Comparison of ENCODE assay signal across 23 cellular contexts in the genomic region with DNA sequence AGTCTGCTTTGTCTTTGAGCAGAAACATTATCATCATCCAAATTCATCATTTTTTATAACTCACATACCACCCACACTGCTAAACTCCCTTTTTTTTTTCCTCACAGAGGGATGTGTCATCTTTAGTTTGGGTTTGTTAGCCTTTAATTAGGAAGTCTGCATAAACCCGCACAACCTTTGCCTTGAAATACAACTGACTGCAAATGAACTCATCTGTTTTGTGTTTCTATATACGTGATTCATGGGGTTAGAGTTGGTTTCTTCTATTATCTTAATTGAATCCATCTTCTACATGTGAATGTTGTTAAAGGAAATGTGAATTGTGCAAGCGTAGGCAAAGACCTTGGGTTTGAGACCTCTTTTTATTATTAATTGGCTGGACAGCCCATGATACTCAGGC.
DNase-seq lines count a peak whose midpoint lies in the region; ATAC-seq and TF ChIP-seq lines count a peak whose summit lies in the region.
"Had no signal": no experiment of that assay in that cellular context is flagged by ENCODE, and none has a peak within 500 bp of the region (broad histone marks: within the 10 kb centered on the region; RNA-seq: fewer than 3 reads in every experiment).

No MANE protein-coding gene starts in this region.

- ATAC-seq in HG03432 (IDR thresholded peaks at IDR 0.05; ENCODE audit: unreplicated experiment) (no peak), HG02798 (IDR thresholded peaks at IDR 0.05; ENCODE audit: poor library complexity, unreplicated experiment) (no peak)
- ATAC-seq: GM12878 had no signal

- H3K4me2 ChIP-seq in mesenchymal stem cell (ENCODE audit: low read length, poor library complexity, severe bottlenecking) = no peak overlapping the region

- POLR2A ChIA-PET in BJ (lab: Charles Lee) = no interaction called here

- no peak overlapping the region for H2BK15ac ChIP-seq in mesenchymal stem cell (ENCODE audit: low read depth, poor library complexity, severe bottlenecking)

- H4K91ac ChIP-seq in mesenchymal stem cell (ENCODE audit: low read length) = no peak overlapping the region

- H2BK12ac ChIP-seq in mesenchymal stem cell (ENCODE audit: low read length in 2 of 2) = no peak overlapping the region

- no peak overlapping the region for H3K9ac ChIP-seq in SK-N-MC (ENCODE audit: insufficient read length)
- peak overlapping the region; percentile 54 for H3K9ac ChIP-seq in mesenchymal stem cell (ENCODE audit: low read length)

- H3K36me3 ChIP-seq in BJ (ENCODE audit: control insufficient read depth, insufficient read depth, low read length) = no peaks in the 10 kb centered on the region
- H3K36me3 ChIP-seq in SK-N-MC (ENCODE audit: insufficient read depth, low read length) = no peaks in the 10 kb centered on the region
- no peaks in the 10 kb centered on the region for H3K36me3 ChIP-seq in mesenchymal stem cell (ENCODE audit: control insufficient read depth in 1 of 2, insufficient read depth in 2 of 2, low read depth in 1 of 2, low read length in 2 of 2)
- H3K36me3 ChIP-seq in suprapubic skin = no peaks in the 10 kb centered on the region
- H3K36me3 ChIP-seq in H7 (replicated peaks; ENCODE audit: control insufficient read depth, insufficient read depth, low read length) = no peaks in the 10 kb centered on the region
- H3K36me3 ChIP-seq: MG63 had no signal

- no peak overlapping the region for H4K8ac ChIP-seq in mesenchymal stem cell (ENCODE audit: low read length)

- H2BK120ac ChIP-seq in mesenchymal stem cell (ENCODE audit: low read depth, low read length) = no peak overlapping the region

- TF ChIP-seq EP300 in suprapubic skin (IDR thresholded peaks at IDR 0.05) = no peak

- no peaks in the 10 kb centered on the region for H3K79me1 ChIP-seq in mesenchymal stem cell (replicated peaks; ENCODE audit: low read length, poor library complexity, severe bottlenecking)

- H3K27ac ChIP-seq in SK-N-MC = no peak overlapping the region
- H3K27ac ChIP-seq in mesenchymal stem cell (ENCODE audit: low read length, poor library complexity, severe bottlenecking) = no peak overlapping the region
- H3K27ac ChIP-seq in suprapubic skin = no peak overlapping the region

- H3K4me3 ChIP-seq in BJ (ENCODE audit: low read depth, low read length) = no peak overlapping the region
- 0 out of 2 replicates have a peak overlapping the region, but pooled peaks have one; percentile 17 for H3K4me3 ChIP-seq in SK-N-MC
- H3K4me3 ChIP-seq in mesenchymal stem cell (ENCODE audit: insufficient read depth in 1 of 2, low read depth in 1 of 2, low read length in 2 of 2) = no peak overlapping the region
- H3K4me3 ChIP-seq in suprapubic skin = no peak overlapping the region
- H3K4me3 ChIP-seq in H7 (ENCODE audit: insufficient read depth, low read depth, low read length) = no peak overlapping the region
- H3K4me3 ChIP-seq: GM12878, MG63 had no signal

- DNase-seq in BJ (ENCODE audit: low read depth) = peak; percentile 2
- no peak for DNase-seq in SK-N-MC (ENCODE audit: low read depth, low spot score)
- DNase-seq in fibroblast of peridontal ligament (ENCODE audit: extremely low read depth) = peak; percentile 76
- no peak for DNase-seq in mesenchymal stem cell
- DNase-seq in suprapubic skin (ENCODE audit: low spot score in 2 of 2) = no peak
- DNase-seq in H7 = no peak
- DNase-seq: CD4-positive, CD25-positive, alpha-beta regulatory T cell; COR-L47; DMS 273 treated with DMSO at 0.1 percent for 48 hours; DND-41; Karpas-422; MG63; NCI-H1048; NCI-H1436; NCI-H1930; NCI-H226; NCI-H524; NCI-H82; RPMI8226; SHP77 treated with DMSO at 0.1 percent for 48 hours had no signal

- no peak overlapping the region for H2BK5ac ChIP-seq in mesenchymal stem cell (ENCODE audit: low read depth, low read length, poor library complexity, severe bottlenecking)

- no peak overlapping the region for H3K18ac ChIP-seq in mesenchymal stem cell (ENCODE audit: low read depth in 1 of 2, low read length in 2 of 2)

- TF ChIP-seq CTCF in BJ (IDR thresholded peaks at IDR 0.05; ENCODE audit: insufficient read depth, low read depth, low read length) (no peak), suprapubic skin (IDR thresholded peaks at IDR 0.05) (no peak)

- no peak overlapping the region for H2AFZ ChIP-seq in mesenchymal stem cell (ENCODE audit: low read depth, low read length)

- no peak overlapping the region for H2AK5ac ChIP-seq in mesenchymal stem cell (ENCODE audit: low read length, severe bottlenecking)

- no peaks in the 10 kb centered on the region for H3K27me3 ChIP-seq in BJ (ENCODE audit: control insufficient read depth, insufficient read depth, low read length)
- no peaks in the 10 kb centered on the region for H3K27me3 ChIP-seq in mesenchymal stem cell (ENCODE audit: control insufficient read depth in 1 of 2, insufficient read depth in 1 of 2, low read length in 2 of 2)
- no peaks in the 10 kb centered on the region for H3K27me3 ChIP-seq in suprapubic skin
- no peaks in the 10 kb centered on the region for H3K27me3 ChIP-seq in H7 (ENCODE audit: control insufficient read depth, insufficient read depth, low read length)
- H3K27me3 ChIP-seq: MG63 had no signal

- no peak overlapping the region for H3K14ac ChIP-seq in mesenchymal stem cell (ENCODE audit: low read length in 2 of 2)

- H3K9me3 ChIP-seq in SK-N-MC (ENCODE audit: low read depth, low read length) = no peaks in the 10 kb centered on the region
- H3K9me3 ChIP-seq in mesenchymal stem cell (ENCODE audit: control insufficient read depth, low read length) = no peaks in the 10 kb centered on the region
- H3K9me3 ChIP-seq in suprapubic skin = no peaks in the 10 kb centered on the region
- H3K9me3 ChIP-seq: MG63 had no signal

- H3K4ac ChIP-seq in mesenchymal stem cell (ENCODE audit: low read depth in 1 of 2, low read length in 2 of 2) = no peak overlapping the region

- H3K23ac ChIP-seq in mesenchymal stem cell (ENCODE audit: low read length in 2 of 2) = no peak overlapping the region

- TF ChIP-seq POLR2A in suprapubic skin (IDR thresholded peaks at IDR 0.05) = no peak

- no peaks in the 10 kb centered on the region for H3K4me1 ChIP-seq in mesenchymal stem cell (ENCODE audit: control insufficient read depth, insufficient read depth, low read depth, low read length)
- H3K4me1 ChIP-seq in suprapubic skin = no peaks in the 10 kb centered on the region

- WGBS in mesenchymal stem cell = 100% methylated on average over 3 of the region's 3 CpGs
- WGBS in suprapubic skin = 53% methylated on average over 3 of the region's 3 CpGs

- CTCF ChIA-PET in BJ (lab: Yijun Ruan, JAX) = no interaction called here

Comparison
In these comparisons a context has a peak if more than half of its experiments do, and no peak if none do; other contexts are left out.
1. DNase-seq: peak in BJ (single experiment) and fibroblast of peridontal ligament (single experiment); none in SK-N-MC (single experiment), mesenchymal stem cell (single experiment), suprapubic skin (0 of 2) and H7 (single experiment).